Comparison of ENCODE assay signal across 1 cellular context in genomic region chr12:113625499-113625898, GRCh38.
TF ChIP-seq lines count a peak whose summit lies in the region.

No MANE protein-coding gene starts in this region.

TF ChIP-seq in K562, 482 proteins besides CTCF, POLR2A, EP300 and RAD21 (continued from another document):
- TF ChIP-seq ZBTB7A (IDR thresholded peaks at IDR 0.05; ENCODE audit: borderline replicate concordance, control insufficient read depth, low read depth, low read length), result no peak
